ENCODE assay signal across 12 cellular contexts in the genomic region with DNA sequence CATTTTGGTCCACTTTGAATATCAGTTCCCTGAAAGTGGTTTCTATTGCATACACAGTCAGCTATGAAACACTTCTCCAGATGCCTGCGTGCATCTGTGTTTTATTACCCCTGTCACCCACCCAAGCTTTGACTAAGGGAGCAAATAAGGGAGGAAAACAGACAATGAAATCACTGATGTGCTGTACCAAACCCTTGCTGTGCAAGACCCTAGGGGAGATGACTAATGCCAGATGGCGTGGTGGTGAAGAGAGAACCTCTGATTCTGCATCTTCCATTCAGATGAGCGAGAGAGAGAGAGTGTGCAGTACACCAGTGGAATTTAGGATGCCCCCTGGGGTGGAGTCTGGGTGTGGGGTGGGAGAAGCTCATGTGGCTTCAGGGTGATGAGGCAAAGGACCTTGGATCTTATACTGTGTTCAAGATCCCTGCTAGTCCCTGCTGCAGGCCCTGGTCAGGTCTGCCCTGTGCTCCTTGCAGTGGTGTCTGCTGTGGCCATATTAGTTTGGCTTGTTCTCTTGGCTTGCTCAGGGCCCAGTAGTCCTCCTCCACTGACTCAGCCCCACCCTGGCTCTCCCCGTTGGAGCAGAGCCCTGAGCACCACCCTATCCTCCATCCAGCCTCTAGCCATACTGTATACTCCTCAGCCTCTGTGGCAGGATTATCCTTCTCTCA. TPM values are rescaled to one million over a fixed set of nuclear protein-coding genes. Genes with fewer than 3 reads are reported as not detected.
DNase-seq lines count a peak whose midpoint lies in the region; ATAC-seq and TF ChIP-seq lines count a peak whose summit lies in the region.
"Had no signal": no experiment of that assay in that cellular context is flagged by ENCODE, and none has a peak within 500 bp of the region (broad histone marks: within the 10 kb centered on the region; RNA-seq: fewer than 3 reads in every experiment).

No MANE protein-coding gene starts in this region.

- ATAC-seq in GM18873 (IDR thresholded peaks at IDR 0.05; ENCODE audit: low FRiP score, unreplicated experiment) = no peak

- H3K27ac ChIP-seq in caudate nucleus (ENCODE audit: low read depth, low read length) (peak overlapping the region; percentile 2), uterus (peak overlapping the region; percentile 63 to 69)

- H3K4me1 ChIP-seq in uterus = no peaks in the 10 kb centered on the region
- H3K4me1 ChIP-seq: esophagus squamous epithelium had no signal

- TF ChIP-seq POLR2A in uterus (IDR thresholded peaks at IDR 0.05) = no peak

- no peak for TF ChIP-seq CTCF in uterus (IDR thresholded peaks at IDR 0.05)

- no peaks in the 10 kb centered on the region for H3K27me3 ChIP-seq in uterus
- H3K27me3 ChIP-seq: esophagus squamous epithelium had no signal

- no peak overlapping the region for H3K4me3 ChIP-seq in uterus
- H3K4me3 ChIP-seq: esophagus squamous epithelium had no signal

- intact Hi-C loops in uterus (cut with DNase I; ENCODE audit: low total_unique reads) = no loop called here

- no peaks in the 10 kb centered on the region for H3K9me3 ChIP-seq in uterus
- H3K9me3 ChIP-seq: esophagus squamous epithelium had no signal

- peak; percentile 25 for DNase-seq in NCI-H2171 treated with DMSO at 0.1 percent for 48 hours (lab: John Stamatoyannopoulos, UW)
- no peak for DNase-seq in NCI-H2171 (lab: John Stamatoyannopoulos, UW)
- DNase-seq in caudate nucleus (lab: John Stamatoyannopoulos, UW) = no peak
- DNase-seq in left kidney (ENCODE audit: low read depth, low spot score) = peak; percentile 8
- peak; percentile 58 to 77 for DNase-seq in uterus
- DNase-seq in activated CD4-positive, alpha-beta T cell treated with anti-CD3 and anti-CD28 coated beads for 48 hours = no peak
- no peak for DNase-seq in stimulated activated CD4-positive, alpha-beta T cell treated with anti-CD3 and anti-CD28 coated beads, Interleukin-4, amount 100 ng/mL, for 4 hours
- DNase-seq: 8988T, amygdala, esophagus squamous epithelium, midbrain had no signal

- H3K36me3 ChIP-seq in uterus = no peaks in the 10 kb centered on the region
- H3K36me3 ChIP-seq: esophagus squamous epithelium had no signal

RNA-seq across cellular contexts. Expression of gene CLCA1, which starts 18.5 kb away (rescaled TPM):
- under 1 TPM in 2 of 4 donors, not detected in 2; 0.21 to 0.29 TPM for total RNA-seq in uterus
- total RNA-seq: esophagus squamous epithelium had no signal

RNA-seq across cellular contexts. Expression of gene CLCA4, which starts 59.6 kb away (rescaled TPM):
- total RNA-seq in uterus = under 1 TPM in 2 of 4 donors, not detected in 2; under 0.01 to 0.07 TPM

Comparison
In these comparisons a context has a peak if more than half of its experiments do, and no peak if none do; other contexts are left out.
1. DNase-seq: peak in NCI-H2171 treated with DMSO at 0.1 percent for 48 hours (single experiment), left kidney (single experiment) and uterus (2 of 2); none in NCI-H2171 (single experiment), caudate nucleus (0 of 61), activated CD4-positive, alpha-beta T cell treated with anti-CD3 and anti-CD28 coated beads for 48 hours (single experiment) and stimulated activated CD4-positive, alpha-beta T cell treated with anti-CD3 and anti-CD28 coated beads, Interleukin-4, amount 100 ng/mL, for 4 hours (0 of 2).